ENCODE assay signal across 16 cellular contexts in the genomic region with DNA sequence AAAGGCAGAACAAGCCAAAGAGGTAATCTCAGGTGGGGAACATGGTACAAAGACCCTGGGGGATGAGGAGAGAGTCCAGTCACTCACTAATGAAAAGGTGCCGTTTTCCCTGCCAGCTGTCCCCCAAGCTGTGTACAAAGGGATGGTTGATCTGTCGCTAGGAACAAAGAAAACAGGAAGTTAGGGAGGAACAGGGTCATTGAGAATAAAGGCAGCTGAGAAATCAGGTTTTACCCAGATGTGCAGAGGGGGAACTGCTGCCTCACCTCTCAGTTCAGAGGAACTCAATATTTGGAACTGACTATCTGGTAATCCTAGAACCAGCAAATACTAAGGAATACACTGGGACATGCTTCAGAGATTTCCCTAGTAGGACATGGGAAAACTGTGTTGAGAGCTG. TPM values are rescaled to one million over a fixed set of nuclear protein-coding genes. Genes with fewer than 3 reads are reported as not detected.
DNase-seq lines count a peak whose midpoint lies in the region; ATAC-seq and TF ChIP-seq lines count a peak whose summit lies in the region.
"Had no signal": no experiment of that assay in that cellular context is flagged by ENCODE, and none has a peak within 500 bp of the region (broad histone marks: within the 10 kb centered on the region; RNA-seq: fewer than 3 reads in every experiment).

No MANE protein-coding gene starts in this region.

- H3K27me3 ChIP-seq in PC-9 (ENCODE audit: insufficient read depth, low read depth): no peaks in the 10 kb centered on the region
- H3K27me3 ChIP-seq: esophagus muscularis mucosa, gastroesophageal sphincter, uterus had no signal

- no peak overlapping the region for H2AFZ ChIP-seq in PC-9
- H2AFZ ChIP-seq: GM23248 had no signal

- POLR2A ChIA-PET in activated B cell treated with CpG ODN at 0.5 μM for 24 hours (lab: Charles Lee): interaction anchor here (1.4 kb wide), 2 partner anchors 13 to 63 kb away, joined by 5 to 6 read pairs; no protein-coding TSS in a partner anchor
- POLR2A ChIA-PET in PC-9 (lab: Charles Lee; ENCODE audit: unreplicated experiment): no interaction called here

- H3K27ac ChIP-seq in PC-9: no peak overlapping the region
- H3K27ac ChIP-seq: esophagus muscularis mucosa, gastroesophageal sphincter, GM23248, uterus had no signal

- no peak overlapping the region for H3K4me3 ChIP-seq in PC-9
- H3K4me3 ChIP-seq: esophagus muscularis mucosa, gastroesophageal sphincter, GM23248, K562, uterus had no signal

- no peaks in the 10 kb centered on the region for H3K79me2 ChIP-seq in PC-9 (ENCODE audit: low read depth)

- H3K4me3 Mint-ChIP-seq in activated B cell treated with CpG ODN at 0.5 μM for 24 hours: no peak overlapping the region
- H3K4me3 Mint-ChIP-seq in nephron progenitor cell: no peak overlapping the region
- H3K4me3 Mint-ChIP-seq: natural killer cell treated with Interleukin-12 subunit alpha and Interleukin-12 subunit beta and Interleukin-15 and Interleukin-18, amount 100 ng/mL, for 72 hours; T-helper 2 cell treated with Interferon-gamma antibody and Interleukin-4, amounts not matched to agents 5 μg/mL and 100 μg/mL, for 36 hours had no signal

- H3K9me2 ChIP-seq in PC-9 (ENCODE audit: insufficient read depth): no peaks in the 10 kb centered on the region

- no TSS peak for BruUV-seq in PC-9 (replicated peaks; lab: Mats Ljungman, UMichigan)

- H3F3A ChIP-seq in PC-9 (ENCODE audit: insufficient read depth, low read depth): peaks cover 9% of the 10 kb centered on the region

- H3K4me1 ChIP-seq in PC-9 (replicated peaks; ENCODE audit: insufficient read depth): no peaks in the 10 kb centered on the region
- H3K4me1 ChIP-seq: esophagus muscularis mucosa, uterus had no signal

- DNase-seq in NCI-H748 (lab: John Stamatoyannopoulos, UW; ENCODE audit: unreplicated experiment) (peak; percentile 37), NCI-H748 treated with DMSO at 0.1 percent for 48 hours (lab: John Stamatoyannopoulos, UW) (no peak), DMS53 (lab: John Stamatoyannopoulos, UW) (peak; percentile 84), activated B cell treated with CpG ODN at 0.5 μM for 24 hours (no peak), nephron progenitor cell (no peak), PC-9 (no peak), NCI-H2227 (lab: John Stamatoyannopoulos, UW; ENCODE audit: unreplicated experiment) (no peak), ecto neural progenitor cell (ENCODE audit: low spot score) (no peak)
- DNase-seq: NCI-H2171 had no signal

- no peak for TF ChIP-seq CTCF in activated B cell treated with CpG ODN at 0.5 μM for 24 hours (IDR thresholded peaks at IDR 0.05)
- TF ChIP-seq CTCF in nephron progenitor cell (IDR thresholded peaks at IDR 0.05): no peak
- TF ChIP-seq CTCF in PC-9 (conservative IDR thresholded peaks at IDR 0.05): no peak

- no peak for ATAC-seq in activated B cell treated with CpG ODN at 0.5 μM for 24 hours (ENCODE audit: low read depth)

- H4K20me1 ChIP-seq in PC-9 (ENCODE audit: insufficient read depth): no peaks in the 10 kb centered on the region

- no peaks in the 10 kb centered on the region for H3K9me3 Mint-ChIP-seq in activated B cell treated with CpG ODN at 0.5 μM for 24 hours
- no peaks in the 10 kb centered on the region for H3K9me3 Mint-ChIP-seq in nephron progenitor cell
- H3K9me3 Mint-ChIP-seq: natural killer cell treated with Interleukin-12 subunit alpha and Interleukin-12 subunit beta and Interleukin-15 and Interleukin-18, amount 100 ng/mL, for 72 hours; T-helper 2 cell treated with Interferon-gamma antibody and Interleukin-4, amounts not matched to agents 5 μg/mL and 100 μg/mL, for 36 hours had no signal

- intact Hi-C loops in activated B cell treated with CpG ODN at 0.5 μM for 24 hours (cut with micrococcal nuclease): loop anchor here (5.0 kb wide), 2 partner anchors 40 to 60 kb away; a partner anchor contains a TSS
- intact Hi-C loops in PC-9 (cut with micrococcal nuclease; ENCODE audit: unreplicated experiment): loop anchor here (2.0 kb wide), 1 partner anchor 64 kb away; no protein-coding TSS in a partner anchor

- H3K27ac Mint-ChIP-seq in activated B cell treated with CpG ODN at 0.5 μM for 24 hours (peak overlapping the region; percentile 38), nephron progenitor cell (peak overlapping the region; percentile 61)
- H3K27ac Mint-ChIP-seq: natural killer cell treated with Interleukin-12 subunit alpha and Interleukin-12 subunit beta and Interleukin-15 and Interleukin-18, amount 100 ng/mL, for 72 hours; T-helper 2 cell treated with Interferon-gamma antibody and Interleukin-4, amounts not matched to agents 5 μg/mL and 100 μg/mL, for 36 hours had no signal

- CTCF ChIA-PET in activated B cell treated with CpG ODN at 0.5 μM for 24 hours (lab: Charles Lee) (interaction anchor here (0.7 to 4.7 kb wide), 19 partner anchors 8 to 196 kb away, joined by 3 to 66 read pairs (median 4); a partner anchor contains a TSS), PC-9 (lab: Charles Lee) (no interaction called here)

- H3K4me1 Mint-ChIP-seq in activated B cell treated with CpG ODN at 0.5 μM for 24 hours (peaks cover 38% of the 10 kb centered on the region), nephron progenitor cell (no peaks in the 10 kb centered on the region)

- H3K27me3 Mint-ChIP-seq in activated B cell treated with CpG ODN at 0.5 μM for 24 hours (no peaks in the 10 kb centered on the region), nephron progenitor cell (ENCODE audit: low read depth, poor library complexity) (no peaks in the 10 kb centered on the region)
- H3K27me3 Mint-ChIP-seq: natural killer cell treated with Interleukin-12 subunit alpha and Interleukin-12 subunit beta and Interleukin-15 and Interleukin-18, amount 100 ng/mL, for 72 hours had no signal

- H3K36me3 Mint-ChIP-seq in activated B cell treated with CpG ODN at 0.5 μM for 24 hours (ENCODE audit: low read depth) (peaks cover 56% of the 10 kb centered on the region), nephron progenitor cell (ENCODE audit: low read depth) (peaks cover 52% of the 10 kb centered on the region)

- no peaks in the 10 kb centered on the region; the same call in 1 of the 2 replicates for H3K9me3 ChIP-seq in PC-9 (ENCODE audit: insufficient read depth, low read depth)
- H3K9me3 ChIP-seq: esophagus muscularis mucosa, gastroesophageal sphincter, uterus had no signal

- peaks cover 15% of the 10 kb centered on the region for H3K36me3 ChIP-seq in PC-9 (ENCODE audit: low read depth)
- H3K36me3 ChIP-seq: uterus had no signal

- no peak overlapping the region for H3K4me2 ChIP-seq in PC-9

RNA-seq across cellular contexts. Expression of a gene that starts 1.5 kb away (rescaled TPM):
- 21.0 and 26.8 TPM in 2 replicates for total RNA-seq in activated B cell treated with CpG ODN at 0.5 μM for 24 hours
- total RNA-seq in PC-9 (2021): 21.7 and 25.8 TPM in 2 replicates

RNA-seq across cellular contexts. Expression of a gene that starts 13.7 kb away (rescaled TPM):
- total RNA-seq in activated B cell treated with CpG ODN at 0.5 μM for 24 hours (14.6 and 15.8 TPM in 2 replicates), PC-9 (2021) (101 and 109 TPM in 2 replicates)

RNA-seq across cellular contexts. Expression of a gene that starts 32.4 kb away (rescaled TPM):
- 162 and 182 TPM in 2 replicates for total RNA-seq in activated B cell treated with CpG ODN at 0.5 μM for 24 hours
- total RNA-seq in PC-9 (2021): 161 and 204 TPM in 2 replicates

RNA-seq across cellular contexts. Expression of a gene that starts 35.8 kb away (rescaled TPM):
- 73.4 and 75.0 TPM in 2 replicates for total RNA-seq in activated B cell treated with CpG ODN at 0.5 μM for 24 hours
- total RNA-seq in PC-9 (2021): 17.4 and 21.6 TPM in 2 replicates

RNA-seq across cellular contexts. Expression of a gene that starts 41.2 kb away (rescaled TPM):
- total RNA-seq in activated B cell treated with CpG ODN at 0.5 μM for 24 hours (86.4 and 92.2 TPM in 2 replicates), PC-9 (2021) (57.6 and 64.2 TPM in 2 replicates)

Comparison
In these comparisons a context has a peak if more than half of its experiments do, and no peak if none do; other contexts are left out.
1. DNase-seq: peak in NCI-H748 (single experiment) and DMS53 (single experiment); none in NCI-H748 treated with DMSO at 0.1 percent for 48 hours (single experiment), activated B cell treated with CpG ODN at 0.5 μM for 24 hours (single experiment), nephron progenitor cell (single experiment), PC-9 (0 of 2), NCI-H2227 (single experiment) and ecto neural progenitor cell (single experiment).